ENCODE assay signal across 25 cellular contexts in genomic region chr3:186552408-186553031, GRCh38. TPM values are rescaled to one million over a fixed set of nuclear protein-coding genes. Genes with fewer than 3 reads are reported as not detected.
DNase-seq lines count a peak whose midpoint lies in the region; ATAC-seq, FAIRE-seq and TF ChIP-seq lines count a peak whose summit lies in the region.
"Had no signal": no experiment of that assay in that cellular context is flagged by ENCODE, and none has a peak within 500 bp of the region (broad histone marks: within the 10 kb centered on the region; RNA-seq: fewer than 3 reads in every experiment).

No MANE protein-coding gene starts in this region.

- no peaks in the 10 kb centered on the region for H3K4me1 Mint-ChIP-seq in central memory CD8-positive, alpha-beta T cell
- H3K4me1 Mint-ChIP-seq in Caco-2 (ENCODE audit: low read depth, unreplicated experiment), result no peaks in the 10 kb centered on the region

- peak in 1 of 2 experiments; percentile 84; a peak in 2 of 4 replicates for TF ChIP-seq EP300 in HepG2 (IDR thresholded peaks at IDR 0.05; ENCODE audit: low read depth in 2 of 2, low read length in 2 of 2)
- TF ChIP-seq EP300 in HepG2 (CRISPR knock-in tag; IDR thresholded peaks at IDR 0.05; ENCODE audit: borderline replicate concordance), result peak; percentile 21; the same call in 1 of the 2 replicates

- H3K27me3 ChIP-seq in HepG2 (ENCODE audit: control insufficient read depth in 1 of 2, insufficient read depth in 2 of 2, low read length in 2 of 2), result no peaks in the 10 kb centered on the region
- no peaks in the 10 kb centered on the region for H3K27me3 ChIP-seq in right lobe of liver
- no peaks in the 10 kb centered on the region for H3K27me3 ChIP-seq in upper lobe of right lung
- no peaks in the 10 kb centered on the region for H3K27me3 ChIP-seq in Caco-2 (replicated peaks; ENCODE audit: control insufficient read depth, insufficient read depth, low read length)

- ATAC-seq in HepG2 (peak; percentile 51), right lobe of liver (no peak), upper lobe of right lung (peak; percentile 34)
- ATAC-seq in central memory CD8-positive, alpha-beta T cell (replicated peaks; ENCODE audit: extremely low read depth, poor library complexity, severe bottlenecking), result no peak
- ATAC-seq: A549, SK-N-SH treated with all-trans-retinoic acid at 6 μM for 48 hours had no signal

- TF ChIP-seq POLR2A in HepG2 (IDR thresholded peaks at IDR 0.05; ENCODE audit: insufficient read depth in 1 of 2, low read depth in 2 of 2, low read length in 2 of 2), result no peak
- no peak for TF ChIP-seq POLR2A in right lobe of liver (IDR thresholded peaks at IDR 0.05)

- H3K9me3 ChIP-seq in HepG2 (ENCODE audit: low read length) (no peaks in the 10 kb centered on the region), right lobe of liver (no peaks in the 10 kb centered on the region), OCI-LY7 (ENCODE audit: low read length) (no peaks in the 10 kb centered on the region), upper lobe of right lung (no peaks in the 10 kb centered on the region), Caco-2 (no peaks in the 10 kb centered on the region)
- H3K9me3 ChIP-seq: A549 had no signal

- H3K4me3 ChIP-seq in HepG2 (replicated peaks in 1 of 3; ENCODE audit: insufficient read depth in 1 of 3, low read depth in 2 of 3, low read length in 3 of 3) (no peak overlapping the region), right lobe of liver (no peak overlapping the region), OCI-LY7 (ENCODE audit: low read depth, low read length, poor library complexity, severe bottlenecking) (no peak overlapping the region), upper lobe of right lung (no peak overlapping the region), Caco-2 (ENCODE audit: low read depth, low read length) (no peak overlapping the region)
- H3K4me3 ChIP-seq: A549 had no signal

- BruUV-seq in HepG2 (replicated peaks; lab: Mats Ljungman, UMichigan), result TSS peak; percentile 52
- TSS peak; percentile 21 for BruUV-seq in OCI-LY7 (replicated peaks; lab: Mats Ljungman, UMichigan)
- BruUV-seq in Caco-2 (replicated peaks; lab: Mats Ljungman, UMichigan), result no TSS peak

- H2AFZ ChIP-seq in HepG2 (ENCODE audit: low read length) (no peak overlapping the region), OCI-LY7 (ENCODE audit: low read length) (no peak overlapping the region)

- peak; percentile 68 for DNase-seq in HepG2 (ENCODE audit: low spot score)
- DNase-seq in right lobe of liver, result no peak
- DNase-seq in OCI-LY7 (ENCODE audit: low spot score), result no peak
- no peak for DNase-seq in central memory CD8-positive, alpha-beta T cell (ENCODE audit: low spot score in 2 of 2)
- no peak for DNase-seq in upper lobe of right lung
- DNase-seq in GF-D8 (lab: John Stamatoyannopoulos, UW), result no peak
- no peak for DNase-seq in Caco-2
- no peak for DNase-seq in inferior parietal cortex (ENCODE audit: extremely low spot score)
- DNase-seq: AML-193; C1 segment of cervical spinal cord; CD4-positive, alpha-beta memory T cell; COR-L47; NCI-H1048; NCI-H1417; NCI-H1694; NCI-H2081; NCI-H2227 treated with DMSO at 0.1 percent for 48 hours; NCI-H510A; NCI-H69; SIG-M5 had no signal

- H3K9ac ChIP-seq in HepG2 (ENCODE audit: insufficient read depth, low read depth, low read length), result peak overlapping the region; percentile 32

- peak overlapping the region; percentile 2 for H3K27ac Mint-ChIP-seq in central memory CD8-positive, alpha-beta T cell (ENCODE audit: low read depth)
- H3K27ac Mint-ChIP-seq in Caco-2 (ENCODE audit: unreplicated experiment), result no peak overlapping the region

- H3K9me3 Mint-ChIP-seq in central memory CD8-positive, alpha-beta T cell, result no peaks in the 10 kb centered on the region
- H3K9me3 Mint-ChIP-seq in Caco-2 (ENCODE audit: unreplicated experiment), result no peaks in the 10 kb centered on the region
- H3K9me3 Mint-ChIP-seq: CD4-positive, alpha-beta memory T cell had no signal

- H3K4me3 Mint-ChIP-seq in central memory CD8-positive, alpha-beta T cell, result no peak overlapping the region
- H3K4me3 Mint-ChIP-seq in Caco-2 (ENCODE audit: unreplicated experiment), result no peak overlapping the region
- H3K4me3 Mint-ChIP-seq: CD4-positive, alpha-beta memory T cell had no signal

- H3K36me3 ChIP-seq in HepG2 (replicated peaks in 1 of 2; ENCODE audit: control insufficient read depth in 1 of 2, insufficient read depth in 2 of 2, low read length in 2 of 2) (peaks cover 3 to 29% of the 10 kb centered on the region in 2 experiments; a peak in 4 of 5 replicates), right lobe of liver (peaks cover 9 to 69% (median 20%) of the 10 kb centered on the region in 4 donors), OCI-LY7 (ENCODE audit: insufficient read depth, low read length) (peaks cover 86% of the 10 kb centered on the region), upper lobe of right lung (peaks cover 76% of the 10 kb centered on the region), Caco-2 (ENCODE audit: control insufficient read depth, insufficient read depth, low read length) (no peaks in the 10 kb centered on the region; the same call in 1 of the 2 replicates)

- no peak for TF ChIP-seq CTCF in HepG2 (CRISPR knock-in tag; IDR thresholded peaks at IDR 0.05)
- no peak for TF ChIP-seq CTCF in right lobe of liver (IDR thresholded peaks at IDR 0.05)
- TF ChIP-seq CTCF in OCI-LY7 (conservative IDR thresholded peaks at IDR 0.05; ENCODE audit: low read length), result no peak
- TF ChIP-seq CTCF in upper lobe of right lung (IDR thresholded peaks at IDR 0.05), result no peak
- no peak for TF ChIP-seq CTCF in Caco-2 (IDR thresholded peaks at IDR 0.05; ENCODE audit: insufficient read depth in 1 of 2, low read depth in 1 of 2, low read length in 1 of 2, severe bottlenecking in 1 of 2, unreplicated experiment in 1 of 2)

- peaks cover 21% of the 10 kb centered on the region for H3K4me1 ChIP-seq in HepG2 (ENCODE audit: insufficient read depth, low read length)
- H3K4me1 ChIP-seq in right lobe of liver, result no peaks in the 10 kb centered on the region
- no peaks in the 10 kb centered on the region for H3K4me1 ChIP-seq in OCI-LY7 (ENCODE audit: insufficient read depth, low read length, poor library complexity, severe bottlenecking)
- no peaks in the 10 kb centered on the region for H3K4me1 ChIP-seq in upper lobe of right lung
- no peaks in the 10 kb centered on the region for H3K4me1 ChIP-seq in Caco-2
- H3K4me1 ChIP-seq: A549 had no signal

- H3K4me2 ChIP-seq in HepG2 (ENCODE audit: low read depth, low read length), result peak overlapping the region; percentile 40
- no peak overlapping the region for H3K4me2 ChIP-seq in OCI-LY7 (ENCODE audit: low read length)
- H3K4me2 ChIP-seq: A549 had no signal

- no peak for TF ChIP-seq RAD21 in HepG2 (CRISPR knock-in tag; IDR thresholded peaks at IDR 0.05)

- POLR2A ChIA-PET in HepG2 (lab: Yijun Ruan, JAX) (interaction anchor here (0.6 to 1.1 kb wide), 4 partner anchors 16 to 274 kb away, joined by 3 to 5 read pairs (median 3); no protein-coding TSS in a partner anchor), OCI-LY7 (lab: Charles Lee) (interaction anchor here (1.0 to 1.7 kb wide), 6 partner anchors 10 to 47 kb away, joined by 3 to 7 read pairs (median 4); no protein-coding TSS in a partner anchor), Caco-2 (lab: Charles Lee) (no interaction called here)

- FAIRE-seq in HepG2 (lab: Jason Lieb, UNC), result peak; percentile 71
- FAIRE-seq: A549, G401.6, GM12891, RCC 7860 had no signal

- no peaks in the 10 kb centered on the region for H3K27me3 Mint-ChIP-seq in central memory CD8-positive, alpha-beta T cell
- H3K27me3 Mint-ChIP-seq in Caco-2 (ENCODE audit: insufficient read depth, unreplicated experiment), result no peaks in the 10 kb centered on the region
- H3K27me3 Mint-ChIP-seq: CD4-positive, alpha-beta memory T cell had no signal

- H4K20me1 ChIP-seq in HepG2 (ENCODE audit: insufficient read depth, low read length) (no peaks in the 10 kb centered on the region), OCI-LY7 (ENCODE audit: insufficient read depth, low read length) (no peaks in the 10 kb centered on the region)

- CTCF ChIA-PET in HepG2 (lab: Yijun Ruan, JAX; ENCODE audit: low intra/inter-chr PET ratio, low total read pairs), result no interaction called here
- CTCF ChIA-PET in OCI-LY7 (lab: Charles Lee; ENCODE audit: unreplicated experiment), result no interaction called here
- CTCF ChIA-PET in Caco-2 (lab: Charles Lee), result interaction anchor here (0.5 kb wide), 1 partner anchor 449 kb away, joined by 4 read pairs; no protein-coding TSS in a partner anchor

- intact Hi-C loops in HepG2 (cut with micrococcal nuclease; ENCODE audit: unreplicated experiment), result loop anchor here (2.0 kb wide), 1 partner anchor 268 kb away; no protein-coding TSS in a partner anchor
- intact Hi-C loops in right lobe of liver (cut with DNase I), result no loop called here
- intact Hi-C loops in OCI-LY7 (cut with micrococcal nuclease; ENCODE audit: unreplicated experiment), result no loop called here
- intact Hi-C loops in upper lobe of right lung (cut with DNase I), result no loop called here
- intact Hi-C loops in Caco-2 (cut with micrococcal nuclease; ENCODE audit: unreplicated experiment), result no loop called here

- in situ Hi-C loops in HepG2 (cut with HindIII; ENCODE audit: extremely low pct_ligation_motif_present, low pct_unique_long_range_greater_than_20kb), result no loop called here

- H3K27ac ChIP-seq in HepG2 (ENCODE audit: extremely low read length, insufficient read depth, low read length) (peak overlapping the region; percentile 56), right lobe of liver (no peak overlapping the region), OCI-LY7 (ENCODE audit: low read depth, low read length, poor library complexity, severe bottlenecking) (no peak overlapping the region), upper lobe of right lung (no peak overlapping the region)
- H3K27ac ChIP-seq: A549 had no signal

- peaks cover 37% of the 10 kb centered on the region for H3K36me3 Mint-ChIP-seq in central memory CD8-positive, alpha-beta T cell (ENCODE audit: insufficient read depth)
- peaks cover 13% of the 10 kb centered on the region for H3K36me3 Mint-ChIP-seq in Caco-2 (ENCODE audit: insufficient read depth, unreplicated experiment)

- no peaks in the 10 kb centered on the region for H3K79me2 ChIP-seq in HepG2 (ENCODE audit: insufficient read depth, low read length)
- H3K79me2 ChIP-seq in OCI-LY7 (ENCODE audit: insufficient read depth, low read depth, low read length), result no peaks in the 10 kb centered on the region

- H3K9me2 ChIP-seq in OCI-LY7 (ENCODE audit: insufficient read depth, low read length), result no peaks in the 10 kb centered on the region

- 38% methylated on average over 5 of the region's 5 CpGs for WGBS in HepG2 (ENCODE audit: low lambda C conversion rate)
- WGBS in right lobe of liver (ENCODE audit: insufficient coverage, low coverage, low lambda C conversion rate, missing lambda C conversion rate), result 66% methylated on average over 5 of the region's 5 CpGs

RNA-seq across cellular contexts. Expression of gene CRYGS, which starts 8.3 kb away (rescaled TPM):
- total RNA-seq in HepG2 (2016; rRNA removed; fragmentation: Illumina TruSeq; extraction: Trizol), result 0.22 and 2.1 TPM in 2 replicates
- 0.81 and 1.1 TPM in 2 replicates for total RNA-seq in HepG2 (2016; cell fraction: cytosol; rRNA removed; fragmentation: Illumina TruSeq; extraction: Trizol; ENCODE audit: low read depth)
- total RNA-seq in HepG2 (2016; cell fraction: insoluble cytoplasmic fraction; rRNA removed; fragmentation: Illumina TruSeq; extraction: Trizol), result 0.39 and 2.1 TPM in 2 replicates
- 0.37 and 0.79 TPM in 2 replicates for total RNA-seq in HepG2 (2016; cell fraction: membrane; rRNA removed; fragmentation: Illumina TruSeq; extraction: Trizol)
- 7.0 and 9.7 TPM in 2 replicates for total RNA-seq in HepG2 (2016; cell fraction: nucleus; rRNA removed; fragmentation: Illumina TruSeq; extraction: Trizol)
- 6.7 TPM in 2 replicates for polyA plus RNA-seq in HepG2 (2011; rRNA removed)
- polyA plus RNA-seq in HepG2 (2011; cell fraction: cytosol; rRNA removed), result 0.53 and 0.68 TPM in 2 replicates
- 18.0 and 20.5 TPM in 2 replicates for polyA plus RNA-seq in HepG2 (2011; cell fraction: nucleus; rRNA removed)
- polyA plus RNA-seq in HepG2 (2012), result 2.2 and 2.5 TPM in 2 replicates
- polyA plus RNA-seq in HepG2 (2016; cell fraction: cytosol; fragmentation: Illumina TruSeq; extraction: Trizol; ENCODE audit: low read depth), result 0.19 and 0.44 TPM in 2 replicates
- 0.15 and 0.48 TPM in 2 replicates for polyA plus RNA-seq in HepG2 (2016; cell fraction: insoluble cytoplasmic fraction; fragmentation: Illumina TruSeq; extraction: Trizol; ENCODE audit: low read depth)
- polyA plus RNA-seq in HepG2 (2016; cell fraction: membrane; fragmentation: Illumina TruSeq; extraction: Trizol; ENCODE audit: low read depth), result 0.21 TPM in 1 of 2 replicates, not detected in the other
- polyA plus RNA-seq in HepG2 (2016; cell fraction: nucleus; fragmentation: Illumina TruSeq; extraction: Trizol; ENCODE audit: insufficient read depth, low read depth), result 10.6 and 15.6 TPM in 2 replicates
- polyA minus RNA-seq in HepG2 (2011; rRNA and poly(A)+ RNA removed; ENCODE audit: low replicate concordance), result 2.0 and 3.4 TPM in 2 replicates
- 0.53 TPM in 1 of 2 replicates, not detected in the other for polyA minus RNA-seq in HepG2 (2011; cell fraction: cytosol; rRNA and poly(A)+ RNA removed)
- polyA minus RNA-seq in HepG2 (2011; cell fraction: nucleus; rRNA and poly(A)+ RNA removed), result 14.2 and 17.4 TPM in 2 replicates
- total RNA-seq in right lobe of liver, result 1 to 10 TPM in 5 of 6 experiments, under 1 TPM in 1; 0.86 to 2.6 (median 1.5) TPM
- 6.5 and 7.0 TPM in 2 replicates for total RNA-seq in OCI-LY7 (2014; rRNA removed; shearing (Covaris generic))
- 3.5 and 6.5 TPM in 2 replicates for total RNA-seq in OCI-LY7 (2022)
- 3.8 TPM for total RNA-seq in upper lobe of right lung
- 1.6 and 3.2 TPM in 2 replicates for total RNA-seq in Caco-2 (2022)

RNA-seq across cellular contexts. Expression of gene TBCCD1, which starts 14.6 kb away (rescaled TPM):
- total RNA-seq in HepG2 (2016; rRNA removed; fragmentation: Illumina TruSeq; extraction: Trizol) (16.2 and 20.1 TPM in 2 replicates), right lobe of liver (1 to 10 TPM; 6.7 to 8.7 (median 7.5) TPM), OCI-LY7 (2022) (21.3 and 21.9 TPM in 2 replicates), upper lobe of right lung (11.3 TPM), Caco-2 (2022) (14.5 and 14.7 TPM in 2 replicates)
- total RNA-seq in HepG2 (2016; cell fraction: cytosol; rRNA removed; fragmentation: Illumina TruSeq; extraction: Trizol; ENCODE audit: low read depth), result 5.6 and 6.3 TPM in 2 replicates
- total RNA-seq in HepG2 (2016; cell fraction: insoluble cytoplasmic fraction; rRNA removed; fragmentation: Illumina TruSeq; extraction: Trizol), result 17.3 and 19.5 TPM in 2 replicates
- 15.5 and 15.8 TPM in 2 replicates for total RNA-seq in HepG2 (2016; cell fraction: membrane; rRNA removed; fragmentation: Illumina TruSeq; extraction: Trizol)
- total RNA-seq in HepG2 (2016; cell fraction: nucleus; rRNA removed; fragmentation: Illumina TruSeq; extraction: Trizol), result 10.6 and 13.8 TPM in 2 replicates
- polyA plus RNA-seq in HepG2 (2011; rRNA removed), result 12.4 and 13.6 TPM in 2 replicates
- 6.6 and 9.6 TPM in 2 replicates for polyA plus RNA-seq in HepG2 (2011; cell fraction: cytosol; rRNA removed)
- polyA plus RNA-seq in HepG2 (2011; cell fraction: nucleus; rRNA removed), result 12.0 and 13.1 TPM in 2 replicates
- polyA plus RNA-seq in HepG2 (2012), result 6.3 and 7.2 TPM in 2 replicates
- polyA plus RNA-seq in HepG2 (2016; cell fraction: cytosol; fragmentation: Illumina TruSeq; extraction: Trizol; ENCODE audit: low read depth), result 2.0 and 3.3 TPM in 2 replicates
- 12.1 and 12.3 TPM in 2 replicates for polyA plus RNA-seq in HepG2 (2016; cell fraction: insoluble cytoplasmic fraction; fragmentation: Illumina TruSeq; extraction: Trizol; ENCODE audit: low read depth)
- 6.4 and 8.6 TPM in 2 replicates for polyA plus RNA-seq in HepG2 (2016; cell fraction: membrane; fragmentation: Illumina TruSeq; extraction: Trizol; ENCODE audit: low read depth)
- polyA plus RNA-seq in HepG2 (2016; cell fraction: nucleus; fragmentation: Illumina TruSeq; extraction: Trizol; ENCODE audit: insufficient read depth, low read depth), result 12.3 and 15.4 TPM in 2 replicates
- 15.4 and 28.0 TPM in 2 replicates for polyA minus RNA-seq in HepG2 (2011; rRNA and poly(A)+ RNA removed; ENCODE audit: low replicate concordance)
- polyA minus RNA-seq in HepG2 (2011; cell fraction: cytosol; rRNA and poly(A)+ RNA removed), result 6.2 and 6.9 TPM in 2 replicates
- polyA minus RNA-seq in HepG2 (2011; cell fraction: nucleus; rRNA and poly(A)+ RNA removed), result 30.6 and 34.4 TPM in 2 replicates
- 24.2 and 27.0 TPM in 2 replicates for total RNA-seq in OCI-LY7 (2014; rRNA removed; shearing (Covaris generic))

RNA-seq across cellular contexts. Expression of gene DNAJB11, which starts 18.0 kb away (rescaled TPM):
- total RNA-seq in HepG2 (2016; rRNA removed; fragmentation: Illumina TruSeq; extraction: Trizol) (62.5 and 132 TPM in 2 replicates), right lobe of liver (10 to 100 TPM; 28.4 to 59.1 (median 49.2) TPM), OCI-LY7 (2022) (53.2 and 61.1 TPM in 2 replicates), upper lobe of right lung (43.8 TPM), Caco-2 (2022) (93.1 and 95.7 TPM in 2 replicates)
- total RNA-seq in HepG2 (2016; cell fraction: cytosol; rRNA removed; fragmentation: Illumina TruSeq; extraction: Trizol; ENCODE audit: low read depth), result 16.0 and 17.0 TPM in 2 replicates
- total RNA-seq in HepG2 (2016; cell fraction: insoluble cytoplasmic fraction; rRNA removed; fragmentation: Illumina TruSeq; extraction: Trizol), result 62.4 and 136 TPM in 2 replicates
- 36.7 and 36.8 TPM in 2 replicates for total RNA-seq in HepG2 (2016; cell fraction: membrane; rRNA removed; fragmentation: Illumina TruSeq; extraction: Trizol)
- total RNA-seq in HepG2 (2016; cell fraction: nucleus; rRNA removed; fragmentation: Illumina TruSeq; extraction: Trizol), result 128 and 148 TPM in 2 replicates
- 33.1 and 41.0 TPM in 2 replicates for polyA plus RNA-seq in HepG2 (2011; rRNA removed)
- 21.9 and 29.6 TPM in 2 replicates for polyA plus RNA-seq in HepG2 (2011; cell fraction: cytosol; rRNA removed)
- polyA plus RNA-seq in HepG2 (2011; cell fraction: nucleus; rRNA removed), result 28.9 and 34.3 TPM in 2 replicates
- 54.2 and 72.4 TPM in 2 replicates for polyA plus RNA-seq in HepG2 (2012)
- 20.0 and 22.7 TPM in 2 replicates for polyA plus RNA-seq in HepG2 (2016; cell fraction: cytosol; fragmentation: Illumina TruSeq; extraction: Trizol; ENCODE audit: low read depth)
- 73.0 and 88.8 TPM in 2 replicates for polyA plus RNA-seq in HepG2 (2016; cell fraction: insoluble cytoplasmic fraction; fragmentation: Illumina TruSeq; extraction: Trizol; ENCODE audit: low read depth)
- polyA plus RNA-seq in HepG2 (2016; cell fraction: membrane; fragmentation: Illumina TruSeq; extraction: Trizol; ENCODE audit: low read depth), result 31.8 and 33.0 TPM in 2 replicates
- 235 and 255 TPM in 2 replicates for polyA plus RNA-seq in HepG2 (2016; cell fraction: nucleus; fragmentation: Illumina TruSeq; extraction: Trizol; ENCODE audit: insufficient read depth, low read depth)
- 9.2 and 16.4 TPM in 2 replicates for polyA minus RNA-seq in HepG2 (2011; rRNA and poly(A)+ RNA removed; ENCODE audit: low replicate concordance)
- 17.8 and 20.4 TPM in 2 replicates for polyA minus RNA-seq in HepG2 (2011; cell fraction: cytosol; rRNA and poly(A)+ RNA removed)
- polyA minus RNA-seq in HepG2 (2011; cell fraction: nucleus; rRNA and poly(A)+ RNA removed), result 68.4 and 76.3 TPM in 2 replicates
- total RNA-seq in OCI-LY7 (2014; rRNA removed; shearing (Covaris generic)), result 73.0 and 78.7 TPM in 2 replicates

Comparison
In these comparisons a context has a peak if more than half of its experiments do, and no peak if none do; other contexts are left out.
1. ATAC-seq: peak in HepG2 (single experiment) and upper lobe of right lung (single experiment); none in right lobe of liver (0 of 4) and central memory CD8-positive, alpha-beta T cell (single experiment).